ENCODE assay signal across 17 cellular contexts in the genomic region with DNA sequence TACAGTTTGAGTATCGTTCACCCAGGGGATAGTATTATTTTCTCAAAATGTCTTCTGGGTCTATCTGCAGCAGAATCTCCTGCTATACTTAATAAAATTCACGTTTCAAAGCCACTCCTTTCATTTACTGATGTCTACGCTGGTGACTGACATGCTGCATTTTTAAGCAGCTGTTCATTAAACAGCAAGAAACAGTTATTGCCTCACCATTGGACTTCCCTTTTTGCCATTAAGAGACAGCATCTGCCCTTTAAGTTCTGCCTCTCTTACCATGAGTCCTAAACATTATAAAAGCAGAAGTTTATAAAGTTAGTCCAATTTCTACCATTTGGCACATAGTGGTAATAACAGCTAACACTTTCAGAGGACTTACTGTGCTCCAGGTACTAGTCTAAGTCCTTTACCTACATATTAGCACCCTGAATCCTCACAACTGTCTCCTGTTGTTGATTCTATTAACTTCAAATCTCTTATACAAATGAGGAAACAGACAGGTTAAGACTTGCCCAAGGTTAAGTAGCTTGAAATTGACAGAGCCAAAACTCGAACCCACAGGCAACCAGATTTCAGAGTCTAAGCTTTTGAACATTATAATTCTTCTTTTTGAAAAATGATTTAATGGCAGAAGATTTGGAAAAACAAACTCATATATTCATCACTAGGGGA.
DNase-seq lines count a peak whose midpoint lies in the region; ATAC-seq, FAIRE-seq and TF ChIP-seq lines count a peak whose summit lies in the region.
"Had no signal": no experiment of that assay in that cellular context is flagged by ENCODE, and none has a peak within 500 bp of the region (broad histone marks: within the 10 kb centered on the region; RNA-seq: fewer than 3 reads in every experiment).

No MANE protein-coding gene starts in this region.

- no peaks in the 10 kb centered on the region for H3K79me2 ChIP-seq in GM12878 (ENCODE audit: control insufficient read depth, insufficient read depth, low read length)
- H3K79me2 ChIP-seq: parathyroid adenoma had no signal

- H3K27ac ChIP-seq in GM12878 (ENCODE audit: control insufficient read depth, insufficient read depth) (no peak overlapping the region), colonic mucosa (no peak overlapping the region)
- H3K27ac ChIP-seq: parathyroid adenoma, SJCRH30, vagina had no signal

- H3K9ac ChIP-seq in GM12878 (ENCODE audit: control insufficient read depth, insufficient read depth, low read length), result no peak overlapping the region
- H3K9ac ChIP-seq in colonic mucosa (ENCODE audit: low read depth in 2 of 2, low read length in 2 of 2), result no peak overlapping the region
- H3K9ac ChIP-seq: parathyroid adenoma had no signal

- SMC1A ChIA-PET in GM12878 (lab: Charles Lee; ENCODE audit: uncharacterized antibody, unreplicated experiment), result interaction anchor here (0.7 to 4.5 kb wide), 58 partner anchors 8 to 582 kb away, joined by 3 to 63 read pairs (median 5); a partner anchor contains a TSS

- RAD21 ChIA-PET in GM12878 (lab: Charles Lee; ENCODE audit: unreplicated experiment), result interaction anchor here (0.6 to 4.3 kb wide), 36 partner anchors 12 to 699 kb away, joined by 3 to 94 read pairs (median 4); a partner anchor contains a TSS

- TF ChIP-seq CTCF in GM12878 (IDR thresholded peaks at IDR 0.05 in 2 of 3, conservative IDR thresholded peaks at IDR 0.05 in 1 of 3; ENCODE audit: control insufficient read depth in 2 of 3, extremely low read depth in 1 of 3, insufficient read depth in 1 of 3, low read depth in 3 of 3, low read length in 3 of 3) (no peak), colonic mucosa (IDR thresholded peaks at IDR 0.05) (no peak), GM10266 (IDR thresholded peaks at IDR 0.05; ENCODE audit: control insufficient read depth, insufficient read depth, low read depth, missing control alignments) (no peak)

- no peak for FAIRE-seq in GM12878 (lab: Jason Lieb, UNC)

- 0 out of 2 replicates have a peak, but pooled peaks cover 3% of the 10 kb centered on the region for H3K4me1 ChIP-seq in GM12878 (ENCODE audit: control insufficient read depth, insufficient read depth, low read length)
- no peaks in the 10 kb centered on the region for H3K4me1 ChIP-seq in colonic mucosa
- H3K4me1 ChIP-seq: parathyroid adenoma, vagina had no signal

- no peak for TF ChIP-seq EP300 in GM12878 (IDR thresholded peaks at IDR 0.05; ENCODE audit: borderline replicate concordance in 1 of 2, control insufficient read depth in 1 of 2, low read depth in 2 of 2, low read length in 2 of 2)

- no peaks in the 10 kb centered on the region for H3K27me3 Mint-ChIP-seq in stimulated activated memory B cell treated with anti-CD40 and anti-IgM and Interleukin-4, amounts not matched to agents 10 μg/mL and 1 μg/mL and 100 μg/mL, for 72 hours
- H3K27me3 Mint-ChIP-seq: activated naive CD8-positive, alpha-beta T cell treated with anti-CD3 and anti-CD28 coated beads for 36 hours had no signal

- WGBS in GM12878 (ENCODE audit: insufficient coverage, insufficient replicate concordance, low lambda C conversion rate, missing lambda C conversion rate), result 34% methylated on average over 4 of the region's 4 CpGs

- peaks cover 9% of the 10 kb centered on the region for H3K36me3 Mint-ChIP-seq in stimulated activated memory B cell treated with anti-CD40 and anti-IgM and Interleukin-4, amounts not matched to agents 10 μg/mL and 1 μg/mL and 100 μg/mL, for 72 hours
- H3K36me3 Mint-ChIP-seq: mesothelial cell of epicardium had no signal

- H3K4me3 ChIP-seq in GM12878, result no peak overlapping the region
- no peak overlapping the region for H3K4me3 ChIP-seq in colonic mucosa
- H3K4me3 ChIP-seq: SJCRH30, vagina had no signal

- no peak overlapping the region for H3K27ac Mint-ChIP-seq in stimulated activated memory B cell treated with anti-CD40 and anti-IgM and Interleukin-4, amounts not matched to agents 10 μg/mL and 1 μg/mL and 100 μg/mL, for 72 hours
- H3K27ac Mint-ChIP-seq: activated naive CD8-positive, alpha-beta T cell treated with anti-CD3 and anti-CD28 coated beads for 36 hours had no signal

- no TSS peak for BruUV-seq in GM12878 (replicated peaks; lab: Mats Ljungman, UMichigan)

- no peaks in the 10 kb centered on the region for H3K9me3 ChIP-seq in GM12878 (replicated peaks; ENCODE audit: control insufficient read depth, insufficient read depth, low read length)
- no peaks in the 10 kb centered on the region for H3K9me3 ChIP-seq in colonic mucosa
- H3K9me3 ChIP-seq: SJCRH30, vagina had no signal

- TF ChIP-seq RAD21 in GM12878 (IDR thresholded peaks at IDR 0.05; ENCODE audit: insufficient read depth, low read depth, low read length), result no peak

- H3K4me3 Mint-ChIP-seq in stimulated activated memory B cell treated with anti-CD40 and anti-IgM and Interleukin-4, amounts not matched to agents 10 μg/mL and 1 μg/mL and 100 μg/mL, for 72 hours, result no peak overlapping the region
- H3K4me3 Mint-ChIP-seq: activated naive CD8-positive, alpha-beta T cell treated with anti-CD3 and anti-CD28 coated beads for 36 hours; mesothelial cell of epicardium had no signal

- H2AFZ ChIP-seq in GM12878 (ENCODE audit: control insufficient read depth, low read depth, low read length), result no peak overlapping the region
- H2AFZ ChIP-seq: parathyroid adenoma had no signal

- in situ Hi-C loops in GM12878 (cut with MboI), result loop anchor here (10.0 kb wide), 1 partner anchor 554 kb away; no protein-coding TSS in a partner anchor

- TF ChIP-seq POLR2A in GM12878 (IDR thresholded peaks at IDR 0.05; ENCODE audit: low read depth, low read length), result no peak

- no peak overlapping the region for H3K4me2 ChIP-seq in GM12878 (ENCODE audit: control insufficient read depth, insufficient read depth)

- CTCF ChIA-PET in GM12878 (lab: Yijun Ruan, JAX), result interaction anchor here (0.7 to 5.4 kb wide), 62 partner anchors 7 to 839 kb away, joined by 3 to 193 read pairs (median 5); a partner anchor contains a TSS

- no peaks in the 10 kb centered on the region for H3K27me3 ChIP-seq in GM12878 (replicated peaks in 1 of 2; ENCODE audit: control insufficient read depth in 2 of 2, insufficient read depth in 2 of 2, low read length in 1 of 2)
- H3K27me3 ChIP-seq in colonic mucosa, result no peaks in the 10 kb centered on the region
- H3K27me3 ChIP-seq: SJCRH30, vagina had no signal

- DNase-seq in NCI-H510A treated with DMSO at 0.1 percent for 48 hours (lab: John Stamatoyannopoulos, UW) (peak; percentile 47), NCI-H510A (lab: John Stamatoyannopoulos, UW) (no peak), NCI-H1105 (lab: John Stamatoyannopoulos, UW) (peak; percentile 17), GM12878 (ENCODE audit: low read depth, low spot score) (no peak), NCI-H524 (lab: John Stamatoyannopoulos, UW) (no peak), colonic mucosa (no peak), GM10266 (ENCODE audit: extremely low spot score) (no peak)
- DNase-seq: activated naive CD8-positive, alpha-beta T cell treated with anti-CD3 and anti-CD28 coated beads for 36 hours; activated T-cell treated with anti-CD3 and anti-CD28 coated beads for 4 hours; NCI-H2227 treated with DMSO at 0.1 percent for 48 hours; stimulated activated CD8-positive, alpha-beta memory T cell treated with anti-CD3 and anti-CD28 coated beads, Interleukin-4, amount 100 ng/mL, for 48 hours had no signal

- POLR2A ChIA-PET in GM12878 (lab: Charles Lee), result interaction anchor here (1.0 to 1.2 kb wide), 2 partner anchors 167 to 895 kb away, joined by 3 to 4 read pairs; no protein-coding TSS in a partner anchor

- peaks cover 6% of the 10 kb centered on the region for H3K4me1 Mint-ChIP-seq in stimulated activated memory B cell treated with anti-CD40 and anti-IgM and Interleukin-4, amounts not matched to agents 10 μg/mL and 1 μg/mL and 100 μg/mL, for 72 hours

- H4K20me1 ChIP-seq in GM12878 (ENCODE audit: control insufficient read depth, insufficient read depth), result no peaks in the 10 kb centered on the region

- intact Hi-C loops in GM12878 (cut with micrococcal nuclease; ENCODE audit: unreplicated experiment) (loop anchor here (1.0 to 2.0 kb wide), 4 partner anchors 64 to 574 kb away; no protein-coding TSS in a partner anchor), colonic mucosa (cut with DNase I) (loop anchor here (5.0 kb wide), 1 partner anchor 221 kb away; no protein-coding TSS in a partner anchor)

- H3K36me3 ChIP-seq in GM12878 (ENCODE audit: control insufficient read depth in 2 of 2, insufficient read depth in 2 of 2, low read length in 1 of 2), result no peaks in the 10 kb centered on the region
- H3K36me3 ChIP-seq in colonic mucosa, result no peaks in the 10 kb centered on the region
- H3K36me3 ChIP-seq: SJCRH30, vagina had no signal

- no peaks in the 10 kb centered on the region for H3K9me3 Mint-ChIP-seq in stimulated activated memory B cell treated with anti-CD40 and anti-IgM and Interleukin-4, amounts not matched to agents 10 μg/mL and 1 μg/mL and 100 μg/mL, for 72 hours

- peak; percentile 48 for ATAC-seq in GM12878
- peak; percentile 73 for ATAC-seq in stimulated activated memory B cell treated with anti-CD40 and anti-IgM and Interleukin-4, amounts not matched to agents 10 μg/mL and 1 μg/mL and 100 μg/mL, for 72 hours
- ATAC-seq: esophagus mucosa had no signal

TF ChIP-seq in GM12878, 131 proteins besides CTCF, POLR2A, EP300 and RAD21 (continues in another document):
- TF ChIP-seq RFX5 (IDR thresholded peaks at IDR 0.05; ENCODE audit: low read depth, low read length) (no peak), SMARCA5 (IDR thresholded peaks at IDR 0.05) (no peak), GATAD2B (conservative IDR thresholded peaks at IDR 0.05; ENCODE audit: low read depth) (no peak), ZNF217 (IDR thresholded peaks at IDR 0.05) (no peak), ESRRA (IDR thresholded peaks at IDR 0.05; ENCODE audit: low read length) (no peak), SPI1 (IDR thresholded peaks at IDR 0.05; ENCODE audit: borderline replicate concordance, insufficient read depth, low read depth, low read length) (peak; percentile 61; the same call in 1 of the 2 replicates), ZNF207 (IDR thresholded peaks at IDR 0.05; ENCODE audit: borderline replicate concordance) (no peak), ZNF274 (IDR thresholded peaks at IDR 0.05; ENCODE audit: insufficient read depth, insufficient read length) (no peak)
- TF ChIP-seq, protein P1, sequence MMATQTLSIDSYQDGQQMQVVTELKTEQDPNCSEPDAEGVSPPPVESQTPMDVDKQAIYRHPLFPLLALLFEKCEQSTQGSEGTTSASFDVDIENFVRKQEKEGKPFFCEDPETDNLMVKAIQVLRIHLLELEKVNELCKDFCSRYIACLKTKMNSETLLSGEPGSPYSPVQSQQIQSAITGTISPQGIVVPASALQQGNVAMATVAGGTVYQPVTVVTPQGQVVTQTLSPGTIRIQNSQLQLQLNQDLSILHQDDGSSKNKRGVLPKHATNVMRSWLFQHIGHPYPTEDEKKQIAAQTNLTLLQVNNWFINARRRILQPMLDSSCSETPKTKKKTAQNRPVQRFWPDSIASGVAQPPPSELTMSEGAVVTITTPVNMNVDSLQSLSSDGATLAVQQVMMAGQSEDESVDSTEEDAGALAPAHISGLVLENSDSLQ (IDR thresholded peaks at IDR 0.05), result peak; percentile 68

Comparison
In these comparisons a context has a peak if more than half of its experiments do, and no peak if none do; other contexts are left out.
1. DNase-seq: peak in NCI-H510A treated with DMSO at 0.1 percent for 48 hours (single experiment) and NCI-H1105 (single experiment); none in NCI-H510A (single experiment), GM12878 (single experiment), NCI-H524 (0 of 2), colonic mucosa (single experiment) and GM10266 (single experiment).